ENCODE assay signal across 9 cellular contexts in the genomic region with DNA sequence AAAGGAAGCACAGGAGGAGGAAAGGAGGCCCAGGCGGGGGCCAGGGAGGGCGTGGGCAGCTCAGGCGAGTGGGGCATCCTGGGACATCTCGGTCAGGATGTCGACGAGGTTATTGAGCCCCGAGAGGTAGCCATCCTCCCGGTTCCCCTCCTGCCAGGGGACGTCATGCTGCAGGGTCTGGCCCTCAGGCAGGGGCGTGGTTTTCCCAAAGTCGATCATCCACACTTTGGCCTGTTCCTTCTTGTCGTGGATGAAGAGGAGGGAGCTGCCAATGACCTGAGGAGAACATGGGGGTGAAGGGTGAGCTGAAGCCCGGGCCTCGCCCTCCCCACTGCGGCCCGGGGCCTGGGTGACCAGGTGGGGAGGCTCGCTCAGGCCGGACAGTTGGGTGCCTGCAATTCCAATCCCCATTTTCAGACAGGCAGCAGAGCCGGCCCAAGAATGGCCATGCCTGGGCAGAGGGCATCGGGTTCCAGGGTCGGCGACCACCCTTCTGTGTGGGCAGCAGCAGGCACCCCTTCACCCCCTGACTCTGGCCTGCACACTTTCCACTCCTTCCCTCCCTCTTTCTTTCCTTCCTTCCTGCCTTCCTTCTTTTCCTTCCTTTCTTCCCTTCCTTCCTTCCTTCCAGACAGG.
DNase-seq lines count a peak whose midpoint lies in the region; ATAC-seq and FAIRE-seq lines count a peak whose summit lies in the region.
"Had no signal": no experiment of that assay in that cellular context is flagged by ENCODE, and none has a peak within 500 bp of the region (broad histone marks: within the 10 kb centered on the region; RNA-seq: fewer than 3 reads in every experiment).

No MANE protein-coding gene starts in this region.

- peaks cover 68% of the 10 kb centered on the region for H3K4me1 ChIP-seq in stomach smooth muscle (ENCODE audit: control insufficient read depth, insufficient read depth, low read length)

- H3K36me3 ChIP-seq in stomach smooth muscle (ENCODE audit: control insufficient read depth in 2 of 2, insufficient read depth in 2 of 2, low read length in 2 of 2), result peaks cover 23 to 24% of the 10 kb centered on the region in 2 donors

- H3K27me3 Mint-ChIP-seq in activated CD4-positive, alpha-beta T cell treated with anti-CD3 and anti-CD28 coated beads, Interleukin-2, amount 10 ng/mL, durations not matched to agents 24 days and 14 days, result no peaks in the 10 kb centered on the region
- H3K27me3 Mint-ChIP-seq in activated T-helper 1 cell treated with anti-CD3 and anti-CD28 coated beads, Interleukin-12 subunit alpha, Interleukin-12 subunit beta, Interleukin-2, Interleukin-4 antibody, amounts not matched to agents 30 ng/mL and 10 ng/mL and 1 ng/mL, durations not matched to agents 14 hours and 24 hours and 36 hours (ENCODE audit: insufficient read depth), result no peaks in the 10 kb centered on the region

- no peaks in the 10 kb centered on the region for H3K9me3 ChIP-seq in stomach smooth muscle (ENCODE audit: control insufficient read depth in 2 of 2, low read length in 2 of 2)
- H3K9me3 ChIP-seq: prostate gland had no signal

- H3K36me3 Mint-ChIP-seq in activated CD4-positive, alpha-beta T cell treated with anti-CD3 and anti-CD28 coated beads, Interleukin-2, amount 10 ng/mL, durations not matched to agents 24 days and 14 days (ENCODE audit: low read depth), result peaks cover 55% of the 10 kb centered on the region
- peaks cover 35% of the 10 kb centered on the region for H3K36me3 Mint-ChIP-seq in activated T-helper 1 cell treated with anti-CD3 and anti-CD28 coated beads, Interleukin-12 subunit alpha, Interleukin-12 subunit beta, Interleukin-2, Interleukin-4 antibody, amounts not matched to agents 30 ng/mL and 10 ng/mL and 1 ng/mL, durations not matched to agents 14 hours and 24 hours and 36 hours (ENCODE audit: low read depth)

- intact Hi-C loops in activated CD4-positive, alpha-beta T cell treated with anti-CD3 and anti-CD28 coated beads, Interleukin-2, amount 10 ng/mL, durations not matched to agents 24 days and 14 days (cut with micrococcal nuclease), result loop anchor here (1.0 to 2.0 kb wide), 8 partner anchors 8 to 194 kb away; no protein-coding TSS in a partner anchor
- intact Hi-C loops in activated T-helper 1 cell treated with anti-CD3 and anti-CD28 coated beads, Interleukin-12 subunit alpha, Interleukin-12 subunit beta, Interleukin-2, Interleukin-4 antibody, amounts not matched to agents 30 ng/mL and 10 ng/mL and 1 ng/mL, durations not matched to agents 14 hours and 24 hours and 36 hours (cut with micrococcal nuclease), result loop anchor here (1.0 to 2.0 kb wide), 9 partner anchors 8 to 194 kb away; a partner anchor contains a TSS

- DNase-seq in activated CD4-positive, alpha-beta T cell treated with anti-CD3 and anti-CD28 coated beads, Interleukin-2, amount 10 ng/mL, durations not matched to agents 24 days and 14 days, result no peak
- no peak for DNase-seq in activated CD4-positive, alpha-beta T cell treated with anti-CD3 and anti-CD28 coated beads, Interleukin-2, amount 50 U/mL, for 48 hours
- no peak for DNase-seq in activated T-helper 1 cell treated with anti-CD3 and anti-CD28 coated beads, Interleukin-12 subunit alpha, Interleukin-12 subunit beta, Interleukin-2, Interleukin-4 antibody, amounts not matched to agents 30 ng/mL and 10 ng/mL and 1 ng/mL, durations not matched to agents 14 hours and 24 hours and 36 hours (ENCODE audit: low spot score)
- DNase-seq in SW480 (ENCODE audit: low spot score) (no peak), dermis blood vessel endothelial cell (no peak)

- peak overlapping the region; percentile 67 for H3K4me3 Mint-ChIP-seq in activated CD4-positive, alpha-beta T cell treated with anti-CD3 and anti-CD28 coated beads, Interleukin-2, amount 10 ng/mL, durations not matched to agents 24 days and 14 days
- peak overlapping the region; percentile 63 for H3K4me3 Mint-ChIP-seq in activated T-helper 1 cell treated with anti-CD3 and anti-CD28 coated beads, Interleukin-12 subunit alpha, Interleukin-12 subunit beta, Interleukin-2, Interleukin-4 antibody, amounts not matched to agents 30 ng/mL and 10 ng/mL and 1 ng/mL, durations not matched to agents 14 hours and 24 hours and 36 hours

- no peak for ATAC-seq in GM21447 (IDR thresholded peaks at IDR 0.05; ENCODE audit: unreplicated experiment)

- H3K27ac ChIP-seq in stomach smooth muscle (ENCODE audit: low read length), result peak overlapping the region; percentile 82

- H3K27me3 ChIP-seq in stomach smooth muscle (ENCODE audit: control insufficient read depth in 1 of 2, insufficient read depth in 2 of 2, low read length in 2 of 2), result no peaks in the 10 kb centered on the region

- H3K4me3 ChIP-seq in stomach smooth muscle (ENCODE audit: low read length in 2 of 2), result no peak overlapping the region
- H3K4me3 ChIP-seq: prostate gland had no signal

- peak; percentile 96 for FAIRE-seq in islet of Langerhans (lab: Jason Lieb, UNC)

- H3K27ac Mint-ChIP-seq in activated CD4-positive, alpha-beta T cell treated with anti-CD3 and anti-CD28 coated beads, Interleukin-2, amount 10 ng/mL, durations not matched to agents 24 days and 14 days, result peak overlapping the region; percentile 77
- H3K27ac Mint-ChIP-seq in activated T-helper 1 cell treated with anti-CD3 and anti-CD28 coated beads, Interleukin-12 subunit alpha, Interleukin-12 subunit beta, Interleukin-2, Interleukin-4 antibody, amounts not matched to agents 30 ng/mL and 10 ng/mL and 1 ng/mL, durations not matched to agents 14 hours and 24 hours and 36 hours, result peak overlapping the region; percentile 82

- H3K9me3 Mint-ChIP-seq in activated CD4-positive, alpha-beta T cell treated with anti-CD3 and anti-CD28 coated beads, Interleukin-2, amount 10 ng/mL, durations not matched to agents 24 days and 14 days, result no peaks in the 10 kb centered on the region
- H3K9me3 Mint-ChIP-seq in activated T-helper 1 cell treated with anti-CD3 and anti-CD28 coated beads, Interleukin-12 subunit alpha, Interleukin-12 subunit beta, Interleukin-2, Interleukin-4 antibody, amounts not matched to agents 30 ng/mL and 10 ng/mL and 1 ng/mL, durations not matched to agents 14 hours and 24 hours and 36 hours, result no peaks in the 10 kb centered on the region

- peaks cover 40% of the 10 kb centered on the region for H3K4me1 Mint-ChIP-seq in activated CD4-positive, alpha-beta T cell treated with anti-CD3 and anti-CD28 coated beads, Interleukin-2, amount 10 ng/mL, durations not matched to agents 24 days and 14 days
- peaks cover 34% of the 10 kb centered on the region for H3K4me1 Mint-ChIP-seq in activated T-helper 1 cell treated with anti-CD3 and anti-CD28 coated beads, Interleukin-12 subunit alpha, Interleukin-12 subunit beta, Interleukin-2, Interleukin-4 antibody, amounts not matched to agents 30 ng/mL and 10 ng/mL and 1 ng/mL, durations not matched to agents 14 hours and 24 hours and 36 hours (ENCODE audit: low read depth)

- no peak overlapping the region for H3K9ac ChIP-seq in stomach smooth muscle (ENCODE audit: low read length in 2 of 2)
